ENCODE assay signal across 9 cellular contexts in the genomic region with DNA sequence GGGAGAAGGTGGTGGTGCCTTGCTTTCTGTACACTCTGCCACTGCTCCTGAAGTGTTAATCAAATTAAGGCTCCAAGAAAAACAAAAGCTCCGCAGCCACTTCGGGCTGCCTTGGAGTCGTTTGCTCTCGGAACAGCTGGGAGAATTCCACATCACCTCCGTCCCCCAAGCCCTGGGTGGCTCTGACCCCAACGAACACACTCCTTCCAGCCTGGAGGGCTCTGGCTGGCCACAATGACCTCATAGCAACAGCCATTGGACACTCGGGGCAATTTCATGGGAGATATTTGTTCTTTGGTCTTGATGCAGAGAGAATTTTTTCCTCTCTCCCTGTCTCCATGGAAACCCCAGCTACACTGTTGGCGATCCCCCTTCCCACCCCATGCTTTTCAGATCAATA. TPM values are rescaled to one million over a fixed set of nuclear protein-coding genes. Genes with fewer than 3 reads are reported as not detected.
A peak's percentile ranks its signal among the peaks of the same experiment; 100 is the strongest.
DNase-seq lines count a peak whose midpoint lies in the region; ATAC-seq and TF ChIP-seq lines count a peak whose summit lies in the region.
"Had no signal": no experiment of that assay in that cellular context is flagged by ENCODE, and none has a peak within 500 bp of the region (broad histone marks: within the 10 kb centered on the region; RNA-seq: fewer than 3 reads in every experiment).

No MANE protein-coding gene starts in this region.

- H3K4me1 Mint-ChIP-seq in Calu3 (ENCODE audit: low read depth, unreplicated experiment) (no peaks in the 10 kb centered on the region), neural progenitor cell (peaks cover 72% of the 10 kb centered on the region)

- intact Hi-C loops in Calu3 (cut with micrococcal nuclease; ENCODE audit: unreplicated experiment) (no loop called here), PC-3 (cut with micrococcal nuclease) (no loop called here)

- H3K9me3 ChIP-seq in PC-3 (ENCODE audit: low read length) (no peaks in the 10 kb centered on the region), esophagus (ENCODE audit: control insufficient read depth in 2 of 2, insufficient read depth in 1 of 2, low read depth in 1 of 2, low read length in 1 of 2) (no peaks in the 10 kb centered on the region), neural progenitor cell (ENCODE audit: low read depth) (no peaks in the 10 kb centered on the region)

- no peaks in the 10 kb centered on the region for H3F3A ChIP-seq in PC-3 (ENCODE audit: low read length, unreplicated experiment)
- H3F3A ChIP-seq in neural progenitor cell (ENCODE audit: low read depth) = peaks cover 10% of the 10 kb centered on the region

- H3K79me2 ChIP-seq in PC-3 (ENCODE audit: low read length) (no peaks in the 10 kb centered on the region), neural progenitor cell (ENCODE audit: low read depth) (no peaks in the 10 kb centered on the region)

- no peaks in the 10 kb centered on the region for H3K27me3 ChIP-seq in PC-3 (ENCODE audit: low read length)
- H3K27me3 ChIP-seq in esophagus (ENCODE audit: control insufficient read depth in 1 of 2, insufficient read depth in 2 of 2, low read length in 2 of 2) = peaks cover 0 to 3% of the 10 kb centered on the region in 2 donors
- H3K27me3 ChIP-seq in neural progenitor cell = peaks cover 90% of the 10 kb centered on the region

- ATAC-seq in PC-3 (no peak), HG02623 (IDR thresholded peaks at IDR 0.05; ENCODE audit: unreplicated experiment) (no peak), GM18520 (IDR thresholded peaks at IDR 0.05; ENCODE audit: unreplicated experiment) (no peak)

- 17 to 22% methylated on average over 8 of the region's 8 CpGs for WGBS in esophagus, 2 donors

- H3K27ac ChIP-seq in PC-3 (ENCODE audit: low read length) (no peak overlapping the region), esophagus (ENCODE audit: low read depth in 2 of 2, low read length in 1 of 2) (peak overlapping the region; percentile 72 to 92), neural progenitor cell (no peak overlapping the region)

- H3K9me3 Mint-ChIP-seq in Calu3 (ENCODE audit: low read depth, unreplicated experiment) (no peaks in the 10 kb centered on the region), neural progenitor cell (no peaks in the 10 kb centered on the region)

- TF ChIP-seq CTCF in Calu3 (IDR thresholded peaks at IDR 0.05; ENCODE audit: unreplicated experiment) (no peak), PC-3 (conservative IDR thresholded peaks at IDR 0.05; ENCODE audit: low read depth, low read length) (no peak), neural progenitor cell (IDR thresholded peaks at IDR 0.05) (no peak)

- CTCF ChIA-PET in Calu3 (lab: Charles Lee) = no interaction called here
- CTCF ChIA-PET in PC-3 (lab: Charles Lee) = no interaction called here

- peak overlapping the region; percentile 73; the same call in 1 of the 2 replicates for H3K4me3 ChIP-seq in PC-3 (ENCODE audit: low read length)
- H3K4me3 ChIP-seq in esophagus (ENCODE audit: low read depth in 1 of 2, low read length in 2 of 2) = peak overlapping the region; percentile 53 to 69
- H3K4me3 ChIP-seq in neural progenitor cell = peak overlapping the region; percentile 62

- no peak overlapping the region for H3K9ac ChIP-seq in PC-3 (ENCODE audit: low read length)
- H3K9ac ChIP-seq in neural progenitor cell = no peak overlapping the region

- no peak overlapping the region for H2AFZ ChIP-seq in PC-3 (ENCODE audit: low read length)
- no peak overlapping the region for H2AFZ ChIP-seq in neural progenitor cell (replicated peaks)

- H3K36me3 ChIP-seq in PC-3 (ENCODE audit: low read depth, low read length) (no peaks in the 10 kb centered on the region), esophagus (ENCODE audit: control insufficient read depth in 2 of 2, insufficient read depth in 2 of 2, low read length in 1 of 2) (peaks cover 0 to 2% of the 10 kb centered on the region in 2 donors), neural progenitor cell (no peaks in the 10 kb centered on the region)

- H3K4me1 ChIP-seq in PC-3 (ENCODE audit: insufficient read depth, low read length) (peaks cover 14% of the 10 kb centered on the region), esophagus (ENCODE audit: control insufficient read depth in 2 of 2, insufficient read depth in 2 of 2, low read length in 1 of 2) (peaks cover 5 to 40% of the 10 kb centered on the region in 2 donors), neural progenitor cell (peaks cover 18% of the 10 kb centered on the region)

- no peak for TF ChIP-seq POLR2A in erythroblast (IDR thresholded peaks at IDR 0.05; ENCODE audit: low read length)

- no peaks in the 10 kb centered on the region for H3K9me2 ChIP-seq in PC-3 (replicated peaks; ENCODE audit: low read length)

- no peaks in the 10 kb centered on the region for H3K27me3 Mint-ChIP-seq in Calu3 (ENCODE audit: unreplicated experiment)
- H3K27me3 Mint-ChIP-seq in neural progenitor cell (ENCODE audit: insufficient read depth, low read depth) = peaks cover 26% of the 10 kb centered on the region

- H4K20me1 ChIP-seq in PC-3 (ENCODE audit: low read length) (no peaks in the 10 kb centered on the region), neural progenitor cell (ENCODE audit: low read depth) (peaks cover 79% of the 10 kb centered on the region)

- peak overlapping the region; percentile 59 for H3K4me3 Mint-ChIP-seq in Calu3 (ENCODE audit: low read depth, unreplicated experiment)
- peak overlapping the region; percentile 94 for H3K4me3 Mint-ChIP-seq in neural progenitor cell

- H3K36me3 Mint-ChIP-seq in Calu3 (ENCODE audit: insufficient read depth, unreplicated experiment) (peaks cover 24% of the 10 kb centered on the region), neural progenitor cell (peaks cover 20% of the 10 kb centered on the region)

- no peak for DNase-seq in Calu3
- no peak for DNase-seq in PC-3
- peak; percentile 21 for DNase-seq in neural progenitor cell (ENCODE audit: low spot score)
- no peak for DNase-seq in erythroblast (lab: John Stamatoyannopoulos, UW)
- no peak for DNase-seq in dermis blood vessel endothelial cell
- DNase-seq: activated effector memory CD4-positive, alpha-beta T cell treated with anti-CD3 and anti-CD28 coated beads, Interleukin-2, amount 50 U/mL, for 16 hours had no signal

- peak overlapping the region; percentile 97 for H3K4me2 ChIP-seq in PC-3 (ENCODE audit: low read length)
- H3K4me2 ChIP-seq in neural progenitor cell = peak overlapping the region; percentile 99

- no peak overlapping the region for H3K27ac Mint-ChIP-seq in Calu3 (ENCODE audit: unreplicated experiment)
- H3K27ac Mint-ChIP-seq in neural progenitor cell = peak overlapping the region; percentile 90

- BruUV-seq in Calu3 (replicated peaks; lab: Mats Ljungman, UMichigan) = no TSS peak
- no TSS peak for BruUV-seq in PC-3 (replicated peaks; lab: Mats Ljungman, UMichigan)

- POLR2A ChIA-PET in PC-3 (lab: Charles Lee; ENCODE audit: unreplicated experiment) = no interaction called here

RNA-seq across cellular contexts. Expression of gene WNT4, which starts 1.4 kb away (rescaled TPM):
- total RNA-seq in Calu3 (2022) (1.9 and 2.4 TPM in 2 replicates), PC-3 (2014; rRNA removed) (0.51 and 1.4 TPM in 2 replicates), neural progenitor cell (ENCODE audit: low replicate concordance) (0.03 TPM in 1 of 2 replicates, not detected in the other), dermis blood vessel endothelial cell (under 0.01 and 0.14 TPM in 2 replicates)
- polyA plus RNA-seq in esophagus = 10 to 100 TPM in 1 of 2 donors, 1 to 10 TPM in 1; 9.4 to 15.6 TPM

Comparison
In these comparisons a context has a peak if more than half of its experiments do, and no peak if none do; other contexts are left out.
1. H3K27ac ChIP-seq: peak in esophagus (2 of 2); none in PC-3 (single experiment) and neural progenitor cell (single experiment).
2. Peak in every context shown above with its lines, with median percentiles within 50 percentile points of each other: H3K4me3 ChIP-seq.